ENCODE assay signal across 14 cellular contexts in the genomic region with DNA sequence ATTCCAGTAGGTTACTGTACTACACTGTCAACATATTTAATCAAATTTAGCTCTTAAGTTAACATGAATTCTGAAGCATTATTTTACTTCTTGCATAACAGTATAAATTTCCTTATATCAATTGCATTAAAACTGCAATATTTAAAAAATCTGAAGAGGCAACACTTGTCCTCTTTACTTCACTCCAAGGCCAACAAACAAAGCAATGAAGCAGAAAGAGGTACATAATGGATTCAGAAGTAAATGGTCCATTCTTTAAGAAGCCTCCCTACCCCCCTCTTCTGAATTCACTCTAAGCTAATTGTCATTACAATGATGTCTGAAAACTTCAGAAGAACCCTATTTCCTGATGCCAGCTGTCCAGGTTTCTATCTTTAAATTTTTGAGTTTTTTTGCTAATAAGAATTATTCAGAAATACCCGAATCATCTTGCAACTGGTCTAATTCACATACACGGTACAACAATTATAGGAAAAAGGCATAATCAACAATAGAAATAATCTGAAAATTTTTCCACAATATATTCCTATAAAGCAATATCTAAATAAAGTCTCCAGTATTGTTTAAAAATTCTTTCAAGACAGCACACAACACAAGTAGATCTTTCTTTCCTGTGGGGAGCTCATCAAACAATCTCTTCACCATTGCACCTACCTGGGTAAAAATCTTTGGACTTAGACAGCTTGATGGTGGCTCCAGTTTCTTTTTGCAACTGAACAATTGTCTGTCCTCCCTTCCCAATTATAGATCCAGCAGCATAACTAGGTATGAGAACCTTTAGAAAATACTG. TPM values are rescaled to one million over a fixed set of nuclear protein-coding genes. Genes with fewer than 3 reads are reported as not detected.
DNase-seq lines count a peak whose midpoint lies in the region; TF ChIP-seq lines count a peak whose summit lies in the region.
"Had no signal": no experiment of that assay in that cellular context is flagged by ENCODE, and none has a peak within 500 bp of the region (broad histone marks: within the 10 kb centered on the region; RNA-seq: fewer than 3 reads in every experiment).

No MANE protein-coding gene starts in this region.

- DNase-seq in breast epithelium (ENCODE audit: low spot score in 2 of 2) (no peak), MCF 10A (ENCODE audit: unreplicated experiment) (no peak), transverse colon (no peak), SIG-M5 (lab: John Stamatoyannopoulos, UW) (no peak), foreskin fibroblast (no peak)
- DNase-seq in NK-92 treated with Interleukin-12 subunit alpha and Interleukin-12 subunit beta, amount 100 ng/mL, for 24 hours (lab: John Stamatoyannopoulos, UW): no peak
- DNase-seq: activated effector memory CD4-positive, alpha-beta T cell treated with anti-CD3 and anti-CD28 coated beads, Interleukin-2, amount 50 U/mL, for 16 hours; Karpas-422; NCI-H2029 treated with DMSO at 0.1 percent for 48 hours; occipital lobe; OCI-M1 had no signal

- no peak overlapping the region for H3K4me3 Mint-ChIP-seq in MCF 10A (ENCODE audit: unreplicated experiment)

- intact Hi-C loops in breast epithelium (cut with DNase I; ENCODE audit: low total_unique reads) (no loop called here), MCF 10A (cut with micrococcal nuclease) (no loop called here), transverse colon (cut with DNase I; ENCODE audit: low total_unique reads) (no loop called here)

- peak overlapping the region in 1 of 2 donors; percentile 91 for H3K27ac ChIP-seq in breast epithelium
- H3K27ac ChIP-seq in ectodermal cell (ENCODE audit: insufficient read depth, low read depth, low read length, poor library complexity, severe bottlenecking): no peak overlapping the region
- H3K27ac ChIP-seq in muscle layer of duodenum (ENCODE audit: low read length): peak overlapping the region; percentile 14
- peak overlapping the region in 3 of 4 donors; percentile 30 to 95 (median 93) for H3K27ac ChIP-seq in transverse colon
- H3K27ac ChIP-seq: GM23248 had no signal

- no peak overlapping the region for H3K27ac Mint-ChIP-seq in MCF 10A (ENCODE audit: low read depth, unreplicated experiment)

- H3K9me3 Mint-ChIP-seq in MCF 10A (ENCODE audit: unreplicated experiment): no peaks in the 10 kb centered on the region

- BruUV-seq in MCF 10A (replicated peaks; lab: Mats Ljungman, UMichigan): no TSS peak

- POLR2A ChIA-PET in MCF 10A (lab: Yijun Ruan, JAX): no interaction called here

- H3K27me3 Mint-ChIP-seq in MCF 10A (ENCODE audit: insufficient read depth, unreplicated experiment): peaks cover 31% of the 10 kb centered on the region

- no peaks in the 10 kb centered on the region for H3K36me3 ChIP-seq in breast epithelium
- H3K36me3 ChIP-seq in ectodermal cell (ENCODE audit: control insufficient read depth, insufficient read depth, low read length): no peaks in the 10 kb centered on the region
- H3K36me3 ChIP-seq in muscle layer of duodenum (ENCODE audit: control insufficient read depth in 1 of 2, insufficient read depth in 2 of 2, low read length in 2 of 2): no peaks in the 10 kb centered on the region
- no peaks in the 10 kb centered on the region for H3K36me3 ChIP-seq in transverse colon

- TF ChIP-seq POLR2A in breast epithelium (IDR thresholded peaks at IDR 0.05) (no peak), transverse colon (IDR thresholded peaks at IDR 0.05) (no peak)

- H3K27me3 ChIP-seq in breast epithelium: no peaks in the 10 kb centered on the region
- H3K27me3 ChIP-seq in ectodermal cell (ENCODE audit: control insufficient read depth, insufficient read depth, low read length, poor library complexity, severe bottlenecking): peaks cover under 1% of the 10 kb centered on the region
- no peaks in the 10 kb centered on the region for H3K27me3 ChIP-seq in muscle layer of duodenum (ENCODE audit: low read depth, low read length)
- no peaks in the 10 kb centered on the region for H3K27me3 ChIP-seq in transverse colon

- H3K36me3 Mint-ChIP-seq in MCF 10A (ENCODE audit: insufficient read depth, unreplicated experiment): no peaks in the 10 kb centered on the region

- no peak for TF ChIP-seq EP300 in transverse colon (IDR thresholded peaks at IDR 0.05; ENCODE audit: low read depth)

- H3K4me3 ChIP-seq in breast epithelium (peak overlapping the region; percentile 68 to 91 (median 78)), ectodermal cell (ENCODE audit: insufficient read depth, low read depth, low read length) (peak overlapping the region; percentile 75), muscle layer of duodenum (ENCODE audit: low read depth in 1 of 2, low read length in 2 of 2) (peak overlapping the region; percentile 66 to 85), transverse colon (peak overlapping the region in 1 of 4 donors; percentile 73), foreskin fibroblast (ENCODE audit: low read depth in 1 of 2, low read length in 2 of 2) (peak overlapping the region in 1 of 2 donors; percentile 76)

- TF ChIP-seq CTCF in breast epithelium (IDR thresholded peaks at IDR 0.05) (no peak), MCF 10A (IDR thresholded peaks at IDR 0.05; ENCODE audit: unreplicated experiment) (no peak), transverse colon (IDR thresholded peaks at IDR 0.05) (no peak), foreskin fibroblast (IDR thresholded peaks at IDR 0.05; ENCODE audit: low read depth, low read length) (no peak)

- WGBS in ectodermal cell, 2 experiments: 42 to 56% methylated on average over 2 of the region's 2 CpGs
- 51 to 75% methylated on average over 2 of the region's 2 CpGs for WGBS in transverse colon (ENCODE audit: low coverage in 1 of 2), 2 donors

- H3K9me3 ChIP-seq in breast epithelium (no peaks in the 10 kb centered on the region), ectodermal cell (ENCODE audit: control insufficient read depth, low read length) (no peaks in the 10 kb centered on the region), muscle layer of duodenum (ENCODE audit: control insufficient read depth in 1 of 2, low read length in 2 of 2) (no peaks in the 10 kb centered on the region), transverse colon (no peaks in the 10 kb centered on the region)

- in situ Hi-C loops in transverse colon (cut with MboI; ENCODE audit: low pct_ligation_motif_present in 1 of 4, low pct_unique_long_range_greater_than_20kb in 1 of 4, low sequenced_read_pairs in 3 of 4): no loop called here

- CTCF ChIA-PET in MCF 10A (lab: Yijun Ruan, JAX): interaction anchor here (0.7 kb wide), 1 partner anchor 777 kb away, joined by 3 read pairs; no protein-coding TSS in a partner anchor

- no peaks in the 10 kb centered on the region for H3K4me1 Mint-ChIP-seq in MCF 10A (ENCODE audit: insufficient read depth, unreplicated experiment)

- H3K4me1 ChIP-seq in breast epithelium (no peaks in the 10 kb centered on the region), ectodermal cell (ENCODE audit: control insufficient read depth, insufficient read depth, low read length) (peaks cover 7% of the 10 kb centered on the region), muscle layer of duodenum (ENCODE audit: control insufficient read depth in 1 of 2, insufficient read depth in 2 of 2, low read length in 2 of 2) (peaks cover 0 to 8% of the 10 kb centered on the region in 2 donors), transverse colon (peaks cover 0 to 3% (median 1%) of the 10 kb centered on the region in 4 donors)

RNA-seq across cellular contexts. Expression of gene NOVA1, which starts 2.9 kb away (rescaled TPM):
- 10 to 100 TPM; 58.9 to 72.0 (median 59.0) TPM for total RNA-seq in breast epithelium
- not detected in 2 replicates for total RNA-seq in MCF 10A (2022)
- polyA plus RNA-seq in ectodermal cell (2013, experiment 1 of 4): 36.9 TPM
- 46.4 TPM for polyA plus RNA-seq in ectodermal cell (2013, experiment 2 of 4)
- 34.6 TPM for polyA plus RNA-seq in ectodermal cell (2013, experiment 3 of 4)
- 37.8 TPM for polyA plus RNA-seq in ectodermal cell (2013, experiment 4 of 4)
- total RNA-seq in transverse colon: 10 to 100 TPM in 1 of 4 donors, 1 to 10 TPM in 3; 3.1 to 20.2 (median 6.2) TPM
